In genomic region chr14:52094871-52095270, GRCh38 we compare ENCODE assay signal across 19 cellular contexts. TPM values are rescaled to one million over a fixed set of nuclear protein-coding genes. Genes with fewer than 3 reads are reported as not detected.
DNase-seq lines count a peak whose midpoint lies in the region; ATAC-seq and TF ChIP-seq lines count a peak whose summit lies in the region.
"Had no signal": no experiment of that assay in that cellular context is flagged by ENCODE, and none has a peak within 500 bp of the region (broad histone marks: within the 10 kb centered on the region; RNA-seq: fewer than 3 reads in every experiment).

No MANE protein-coding gene starts in this region.

- no peak overlapping the region for H2BK5ac ChIP-seq in IMR-90 (ENCODE audit: low read depth, low read length, poor library complexity, severe bottlenecking)

- no peak for TF ChIP-seq POLR2A in IMR-90 (IDR thresholded peaks at IDR 0.05; ENCODE audit: low read depth, low read length)

- no peak overlapping the region for H2AFZ ChIP-seq in IMR-90 (replicated peaks; ENCODE audit: low read length, poor library complexity)
- H2AFZ ChIP-seq: GM23338 had no signal

- H3K27ac ChIP-seq in IMR-90 (ENCODE audit: insufficient read depth, low read length) = no peak overlapping the region

- 0 out of 2 replicates have a peak overlapping the region, but pooled peaks have one; percentile 29 for H4K5ac ChIP-seq in IMR-90 (ENCODE audit: low read depth, low read length)

- no peak overlapping the region for H2AK5ac ChIP-seq in IMR-90 (ENCODE audit: low read depth, low read length)

- no peaks in the 10 kb centered on the region for H3K9me1 ChIP-seq in IMR-90 (ENCODE audit: insufficient read depth, low read length)

- H3K9me3 ChIP-seq in IMR-90 (ENCODE audit: control insufficient read depth, insufficient read depth, low read length) = no peaks in the 10 kb centered on the region
- no peaks in the 10 kb centered on the region for H3K9me3 ChIP-seq in adipocyte (ENCODE audit: control insufficient read depth, low read length)

- peaks cover under 1% of the 10 kb centered on the region; the same call in 1 of the 2 replicates for H3K4me1 ChIP-seq in IMR-90 (ENCODE audit: control insufficient read depth, insufficient read depth, low read length)
- peaks cover 8% of the 10 kb centered on the region for H3K4me1 ChIP-seq in adipocyte (ENCODE audit: control insufficient read depth, insufficient read depth, low read length)

- H4K91ac ChIP-seq in IMR-90 (ENCODE audit: insufficient read depth, low read depth, low read length) = no peak overlapping the region

- H3K79me1 ChIP-seq in IMR-90 (ENCODE audit: low read depth in 1 of 2, low read length in 2 of 2) = no peaks in the 10 kb centered on the region

- no peak for TF ChIP-seq RAD21 in IMR-90 (IDR thresholded peaks at IDR 0.05; ENCODE audit: low read length)

- no peak for DNase-seq in IMR-90
- DNase-seq in adipocyte (ENCODE audit: low read depth) = peak; percentile 34
- DNase-seq in fibroblast of villous mesenchyme (ENCODE audit: low read depth) = peak; percentile 74
- peak; percentile 74 for DNase-seq in skeletal muscle cell (ENCODE audit: low read depth)
- no peak for DNase-seq in left cardiac atrium
- no peak for DNase-seq in NCI-H82 (lab: John Stamatoyannopoulos, UW)
- DNase-seq in A172 (ENCODE audit: low spot score) = no peak
- DNase-seq: 8988T; C1 segment of cervical spinal cord; CD4-positive, CD25-positive, alpha-beta regulatory T cell; CD8-positive, alpha-beta T cell; DMS 273 treated with DMSO at 0.1 percent for 48 hours; DMS79; EL; GDM1; H9 had no signal

- ATAC-seq in IMR-90 (ENCODE audit: low read depth) = no peak
- ATAC-seq in left cardiac atrium = no peak
- ATAC-seq: CD8-positive, alpha-beta T cell; GM12878; GM23338; HCT116 had no signal

- H3K4me3 ChIP-seq in IMR-90 (ENCODE audit: insufficient read depth, low read depth, low read length) (no peak overlapping the region), adipocyte (ENCODE audit: low read length) (no peak overlapping the region), fibroblast of villous mesenchyme (ENCODE audit: low read depth, low read length) (no peak overlapping the region), skeletal muscle cell (ENCODE audit: low read depth, low read length) (no peak overlapping the region)
- H3K4me3 ChIP-seq: GM12878, GM23338 had no signal

- no peak overlapping the region for H4K8ac ChIP-seq in IMR-90 (ENCODE audit: low read depth in 2 of 2, low read length in 2 of 2)

- no peak overlapping the region for H3K4me2 ChIP-seq in IMR-90 (ENCODE audit: low read depth, low read length)
- H3K4me2 ChIP-seq: GM23338 had no signal

- no CpG with 5 or more reads among the region's 3 CpGs for WGBS in IMR-90 (ENCODE audit: extremely low coverage in 2 of 2, insufficient read length in 1 of 2), 2 experiments

- no peak overlapping the region for H2BK20ac ChIP-seq in IMR-90 (ENCODE audit: low read depth, low read length)

- H3K36me3 ChIP-seq in IMR-90 (ENCODE audit: control insufficient read depth, insufficient read depth, low read length) (no peaks in the 10 kb centered on the region), adipocyte (ENCODE audit: control insufficient read depth, insufficient read depth, low read length, severe bottlenecking) (no peaks in the 10 kb centered on the region)

- H3K56ac ChIP-seq in IMR-90 (ENCODE audit: extremely low read depth, insufficient read depth, low read length) = no peak overlapping the region

- no peaks in the 10 kb centered on the region for H4K20me1 ChIP-seq in IMR-90 (ENCODE audit: insufficient read depth, low read length)

- H3K14ac ChIP-seq in IMR-90 (replicated peaks; ENCODE audit: low read depth, low read length) = no peak overlapping the region

- in situ Hi-C loops in IMR-90 (cut with MboI; ENCODE audit: low sequenced_read_pairs) = no loop called here

- intact Hi-C loops in IMR-90 (cut with micrococcal nuclease) (no loop called here), left cardiac atrium (cut with DNase I) (no loop called here)

- no peaks in the 10 kb centered on the region for H3K27me3 ChIP-seq in IMR-90 (ENCODE audit: control insufficient read depth, insufficient read depth, low read length)
- H3K27me3 ChIP-seq in adipocyte (replicated peaks; ENCODE audit: control insufficient read depth, insufficient read depth, low read length) = no peaks in the 10 kb centered on the region

- dilution Hi-C loops in IMR-90 (cut with HindIII; ENCODE audit: low sequenced_read_pairs, unreplicated experiment) = no loop called here

- no peak overlapping the region for H3K23ac ChIP-seq in IMR-90 (ENCODE audit: low read depth, low read length)

- CTCF ChIA-PET in IMR-90 (lab: Yijun Ruan, JAX) = no interaction called here

- H3K9ac ChIP-seq in IMR-90 (ENCODE audit: low read depth, low read length) (no peak overlapping the region), adipocyte (ENCODE audit: low read length) (no peak overlapping the region)

- TF ChIP-seq CTCF in IMR-90 (conservative IDR thresholded peaks at IDR 0.05; ENCODE audit: low read depth, low read length) (no peak), fibroblast of villous mesenchyme (IDR thresholded peaks at IDR 0.05; ENCODE audit: insufficient read depth, low read depth, low read length) (no peak)

- H3K4ac ChIP-seq in IMR-90 (ENCODE audit: low read depth, low read length) = no peak overlapping the region

- no TSS peak for BruUV-seq in IMR-90 (replicated peaks; lab: Mats Ljungman, UMichigan)

- H2BK120ac ChIP-seq in IMR-90 (ENCODE audit: low read depth, low read length) = no peak overlapping the region

- no peak overlapping the region for H2BK15ac ChIP-seq in IMR-90 (ENCODE audit: low read depth, low read length)

- no peak overlapping the region for H3K18ac ChIP-seq in IMR-90 (ENCODE audit: low read depth, low read length)

- POLR2A ChIA-PET in IMR-90 (lab: Charles Lee; ENCODE audit: unreplicated experiment) = no interaction called here

- no peak overlapping the region for H2AK9ac ChIP-seq in IMR-90 (replicated peaks; ENCODE audit: low read depth, low read length, poor library complexity)

TF ChIP-seq in IMR-90, 13 proteins besides CTCF, POLR2A, EP300 and RAD21:
- TF ChIP-seq FOS (IDR thresholded peaks at IDR 0.05; ENCODE audit: low read depth, low read length) (no peak), RCOR1 (IDR thresholded peaks at IDR 0.05; ENCODE audit: insufficient replicate concordance, low read length) (no peak), BHLHE40 (IDR thresholded peaks at IDR 0.05; ENCODE audit: low read depth, low read length) (no peak)

RNA-seq across cellular contexts. Expression of gene NID2, which starts 26.0 kb away (rescaled TPM):
- total RNA-seq in IMR-90 (2012; rRNA removed) (101 and 102 TPM in 2 replicates), fibroblast of villous mesenchyme (146 and 259 TPM in 2 replicates), left cardiac atrium (10 to 100 TPM; 29.4 to 42.1 TPM)
- 278 and 303 TPM in 2 replicates for polyA plus RNA-seq in IMR-90 (2012; rRNA removed)
- 237 and 279 TPM in 2 replicates for polyA plus RNA-seq in IMR-90 (2012; cell fraction: cytosol; rRNA removed)
- 363 and 859 TPM in 2 replicates for polyA plus RNA-seq in IMR-90 (2012; cell fraction: nucleus; rRNA removed; ENCODE audit: low replicate concordance)
- not detected in 2 replicates for total RNA-seq in A172 (2014; rRNA removed; shearing (Covaris generic))
- total RNA-seq: CD4-positive, CD25-positive, alpha-beta regulatory T cell; CD8-positive, alpha-beta T cell had no signal

Comparison
In these comparisons a context has a peak if more than half of its experiments do, and no peak if none do; other contexts are left out.
1. DNase-seq: peak in adipocyte (single experiment), fibroblast of villous mesenchyme (single experiment) and skeletal muscle cell (single experiment); none in IMR-90 (single experiment), left cardiac atrium (single experiment), NCI-H82 (single experiment) and A172 (single experiment).
2. RNA of gene NID2, which starts 26.0 kb away (total RNA-seq): 146 to 259 TPM in fibroblast of villous mesenchyme, 101 to 102 TPM in IMR-90 and 29.4 to 42.1 TPM in left cardiac atrium; not detected in A172; every median in the first group is over 10 times any median in the second.